In the genomic region with DNA sequence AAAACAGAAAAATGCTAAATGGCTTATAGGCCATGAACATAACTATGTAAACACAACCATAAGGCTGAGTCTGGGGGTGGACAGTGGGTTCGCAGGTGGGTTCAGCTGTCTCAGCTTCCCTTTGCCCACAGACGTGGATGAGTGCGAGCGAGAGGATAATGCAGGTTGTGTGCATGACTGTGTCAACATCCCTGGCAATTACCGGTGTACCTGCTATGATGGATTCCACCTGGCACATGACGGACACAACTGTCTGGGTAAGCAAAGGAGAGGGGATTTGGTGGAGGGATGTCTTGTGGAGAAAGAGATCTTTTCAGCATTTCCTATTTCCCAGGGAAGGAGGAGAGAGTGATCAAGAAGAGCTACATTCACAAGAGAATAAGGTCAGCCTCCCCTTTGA, we compare ENCODE assay signal across 21 cellular contexts.
DNase-seq lines count a peak whose midpoint lies in the region; ATAC-seq and TF ChIP-seq lines count a peak whose summit lies in the region.
"Had no signal": no experiment of that assay in that cellular context is flagged by ENCODE, and none has a peak within 500 bp of the region (broad histone marks: within the 10 kb centered on the region; RNA-seq: fewer than 3 reads in every experiment).

No MANE protein-coding gene starts in this region.

- H3K27me3 ChIP-seq in tibial artery, result no peaks in the 10 kb centered on the region
- H3K27me3 ChIP-seq: BLaER1 had no signal

- peaks cover 0 to 17% (median 11%) of the 10 kb centered on the region in 3 donors for H3K36me3 ChIP-seq in tibial artery

- ATAC-seq in GM19351 (IDR thresholded peaks at IDR 0.05; ENCODE audit: unreplicated experiment), result no peak

- no peak overlapping the region for H3K4me3 ChIP-seq in tibial artery
- H3K4me3 ChIP-seq: BLaER1, HAP-1, SK-N-MC had no signal

- intact Hi-C loops in tibial artery (cut with DNase I; ENCODE audit: low total_unique reads), result no loop called here

- H3K4me1 ChIP-seq in tibial artery, result peaks cover 0 to 42% (median 17%) of the 10 kb centered on the region in 4 donors
- H3K4me1 ChIP-seq: BLaER1, HAP-1 had no signal

- H3K27ac ChIP-seq in tibial artery, result peak overlapping the region; percentile 4 to 73
- H3K27ac ChIP-seq: BLaER1, KMS-11, SK-N-MC had no signal

- DNase-seq in NCI-H510A treated with DMSO at 0.1 percent for 48 hours (lab: John Stamatoyannopoulos, UW), result peak; percentile 63
- DNase-seq in NCI-H510A (lab: John Stamatoyannopoulos, UW), result no peak
- peak; percentile 38 to 78 for DNase-seq in NCI-H2081 (lab: John Stamatoyannopoulos, UW)
- DNase-seq in NCI-H774 (lab: John Stamatoyannopoulos, UW), result peak; percentile 15
- no peak for DNase-seq in tibial artery
- no peak for DNase-seq in activated effector memory CD4-positive, alpha-beta T cell treated with Interleukin-2 at 50 U/mL for 16 hours
- DNase-seq in activated gamma-delta T cell (lab: John Stamatoyannopoulos, UW), result no peak
- DNase-seq: Caco-2; CD4-positive, alpha-beta T cell; GOT3; HFFc6; MM.1S; NCI-H187 treated with DMSO at 0.1 percent for 48 hours; NCI-H524 treated with DMSO at 0.1 percent for 48 hours; SIG-M5; T-helper 9 cell had no signal

- no peaks in the 10 kb centered on the region for H3K9me3 ChIP-seq in tibial artery
- H3K9me3 ChIP-seq: BLaER1, Caco-2, HAP-1 had no signal

- TF ChIP-seq CTCF in tibial artery (IDR thresholded peaks at IDR 0.05), result no peak

Comparison
In these comparisons a context has a peak if more than half of its experiments do, and no peak if none do; other contexts are left out.
1. DNase-seq: peak in NCI-H510A treated with DMSO at 0.1 percent for 48 hours (single experiment), NCI-H2081 (2 of 2) and NCI-H774 (single experiment); none in NCI-H510A (single experiment), tibial artery (0 of 2), activated effector memory CD4-positive, alpha-beta T cell treated with Interleukin-2 at 50 U/mL for 16 hours (single experiment) and activated gamma-delta T cell (single experiment).